22 cellular contexts compared by ENCODE assay signal in genomic region chr1:202234331-202235002, GRCh38. TPM values are rescaled to one million over a fixed set of nuclear protein-coding genes. Genes with fewer than 3 reads are reported as not detected.
DNase-seq lines count a peak whose midpoint lies in the region; ATAC-seq, FAIRE-seq and TF ChIP-seq lines count a peak whose summit lies in the region.
"Had no signal": no experiment of that assay in that cellular context is flagged by ENCODE, and none has a peak within 500 bp of the region (broad histone marks: within the 10 kb centered on the region; RNA-seq: fewer than 3 reads in every experiment).

No MANE protein-coding gene starts in this region.

- H3K27me3 ChIP-seq in brain microvascular endothelial cell (replicated peaks) (no peaks in the 10 kb centered on the region), pancreas (no peaks in the 10 kb centered on the region)
- H3K27me3 ChIP-seq: body of pancreas, foreskin keratinocyte, ovary had no signal

- POLR2A ChIA-PET in T-cell (lab: Charles Lee) = no interaction called here

- peaks cover 0 to 2% (median 0%) of the 10 kb centered on the region in 3 donors for H3K4me1 Mint-ChIP-seq in T-cell
- H3K4me1 Mint-ChIP-seq: B cell had no signal

- H3K4me3 ChIP-seq in brain microvascular endothelial cell (ENCODE audit: low read depth, low read length) = no peak overlapping the region
- H3K4me3 ChIP-seq in pancreas = no peak overlapping the region
- H3K4me3 ChIP-seq: body of pancreas, ovary had no signal

- H3K9me3 ChIP-seq in pancreas = no peaks in the 10 kb centered on the region
- H3K9me3 ChIP-seq: body of pancreas, ovary had no signal

- FAIRE-seq in pancreas (lab: Jason Lieb, UNC) = no peak

- no peaks in the 10 kb centered on the region for H3K4me1 ChIP-seq in pancreas
- H3K4me1 ChIP-seq: body of pancreas had no signal

- H3K27me3 Mint-ChIP-seq in T-cell = peaks cover 7 to 16% of the 10 kb centered on the region in 2 donors

- no peaks in the 10 kb centered on the region for H3K36me3 ChIP-seq in brain microvascular endothelial cell (replicated peaks)
- H3K36me3 ChIP-seq in pancreas = no peaks in the 10 kb centered on the region
- H3K36me3 ChIP-seq: ovary had no signal

- in situ Hi-C loops in brain microvascular endothelial cell (cut with HindIII; ENCODE audit: low pct_ligation_motif_present, low sequenced_read_pairs) = no loop called here

- H3K4me3 Mint-ChIP-seq in T-cell = no peak overlapping the region
- H3K4me3 Mint-ChIP-seq: activated CD8-positive, alpha-beta T cell treated with anti-CD3 and anti-CD28 coated beads for 36 hours; B cell; mesothelial cell of epicardium had no signal

- ATAC-seq in pancreas (no peak), T-cell (replicated peaks in 1 of 4) (no peak)
- ATAC-seq: activated CD8-positive, alpha-beta T cell treated with anti-CD3 and anti-CD28 coated beads for 36 hours; body of pancreas; foreskin keratinocyte had no signal

- CTCF ChIA-PET in T-cell (lab: Charles Lee) = interaction anchor here in 1 of 2 donors (0.6 kb wide), 1 partner anchor 37 kb away, joined by 4 read pairs; no protein-coding TSS in a partner anchor

- WGBS in pancreas, 2 donors = 76 to 80% methylated on average over 3 of the region's 3 CpGs

- TF ChIP-seq CTCF in brain microvascular endothelial cell (IDR thresholded peaks at IDR 0.05; ENCODE audit: low read depth, low read length, missing control alignments) (no peak), pancreas (IDR thresholded peaks at IDR 0.05) (no peak)

- H3K27ac ChIP-seq in brain microvascular endothelial cell = no peak overlapping the region
- H3K27ac ChIP-seq in pancreas = no peak overlapping the region
- H3K27ac ChIP-seq: body of pancreas, foreskin keratinocyte, ovary had no signal

- no peak overlapping the region for H3K27ac Mint-ChIP-seq in T-cell
- H3K27ac Mint-ChIP-seq: activated CD8-positive, alpha-beta T cell treated with anti-CD3 and anti-CD28 coated beads for 36 hours; activated T-helper 2 cell treated with anti-CD3 and anti-CD28 coated beads, Interferon-gamma antibody, Interleukin-2, Interleukin-4, amounts not matched to agents 10 μg/mL and 5 μg/mL and 100 μg/mL, durations not matched to agents 14 hours and 24 hours and 36 hours; B cell had no signal

- H3K36me3 Mint-ChIP-seq in T-cell = no peaks in the 10 kb centered on the region
- H3K36me3 Mint-ChIP-seq: mesothelial cell of epicardium had no signal

- DNase-seq in AG20443 (ENCODE audit: low spot score) (peak; percentile 51), HT-29 (ENCODE audit: low spot score) (peak; percentile 28), brain microvascular endothelial cell (peak; percentile 72), kidney tubule cell (ENCODE audit: low spot score) (peak; percentile 17), anterior cingulate cortex (lab: John Stamatoyannopoulos, UW) (no peak), mucosa of gallbladder (ENCODE audit: low spot score) (no peak), pancreas (no peak), T-cell (no peak)
- DNase-seq: activated CD8-positive, alpha-beta T cell treated with anti-CD3 and anti-CD28 coated beads for 36 hours; body of pancreas; DMS79; effector memory CD4-positive, alpha-beta T cell; NCI-H1930; NCI-H774; ovary; SHP77; stimulated activated CD4-positive, alpha-beta T cell treated with anti-CD3 and anti-CD28 coated beads, Interleukin-15, amount 100 ng/mL, for 24 hours had no signal

- intact Hi-C loops in pancreas (cut with DNase I) = no loop called here

- H3K9me3 Mint-ChIP-seq in T-cell = no peaks in the 10 kb centered on the region
- H3K9me3 Mint-ChIP-seq: activated CD8-positive, alpha-beta T cell treated with anti-CD3 and anti-CD28 coated beads for 36 hours; activated T-helper 2 cell treated with anti-CD3 and anti-CD28 coated beads, Interferon-gamma antibody, Interleukin-2, Interleukin-4, amounts not matched to agents 10 μg/mL and 5 μg/mL and 100 μg/mL, durations not matched to agents 14 hours and 24 hours and 36 hours; mesothelial cell of epicardium had no signal

RNA-seq across cellular contexts. Expression of gene LGR6, which starts 40.9 kb away (rescaled TPM):
- total RNA-seq in HT-29 (2014; rRNA removed; shearing (Covaris generic)) = 0.18 and 0.42 TPM in 2 replicates
- 60.7 TPM for total RNA-seq in mucosa of gallbladder
- under 1 TPM in 3 of 6 donors, not detected in 3; 0.06 to 0.20 (median 0.06) TPM for total RNA-seq in pancreas
- polyA plus RNA-seq in pancreas = under 1 TPM; 0.15 to 0.47 TPM
- 10 to 100 TPM in 1 of 5 donors, 1 to 10 TPM in 3, under 1 TPM in 1; 0.58 to 13.1 (median 1.8) TPM for total RNA-seq in T-cell
- total RNA-seq: activated T-helper 2 cell treated with anti-CD3 and anti-CD28 coated beads, Interferon-gamma antibody, Interleukin-2, Interleukin-4, amounts not matched to agents 10 μg/mL and 5 μg/mL and 100 μg/mL, durations not matched to agents 14 hours and 24 hours and 36 hours; B cell; subcutaneous adipose tissue had no signal

Comparison
In these comparisons a context has a peak if more than half of its experiments do, and no peak if none do; other contexts are left out.
1. DNase-seq: peak in AG20443 (single experiment), HT-29 (single experiment), brain microvascular endothelial cell (single experiment) and kidney tubule cell (single experiment); none in anterior cingulate cortex (0 of 58), mucosa of gallbladder (single experiment), pancreas (0 of 6) and T-cell (0 of 34).